In the genomic region with DNA sequence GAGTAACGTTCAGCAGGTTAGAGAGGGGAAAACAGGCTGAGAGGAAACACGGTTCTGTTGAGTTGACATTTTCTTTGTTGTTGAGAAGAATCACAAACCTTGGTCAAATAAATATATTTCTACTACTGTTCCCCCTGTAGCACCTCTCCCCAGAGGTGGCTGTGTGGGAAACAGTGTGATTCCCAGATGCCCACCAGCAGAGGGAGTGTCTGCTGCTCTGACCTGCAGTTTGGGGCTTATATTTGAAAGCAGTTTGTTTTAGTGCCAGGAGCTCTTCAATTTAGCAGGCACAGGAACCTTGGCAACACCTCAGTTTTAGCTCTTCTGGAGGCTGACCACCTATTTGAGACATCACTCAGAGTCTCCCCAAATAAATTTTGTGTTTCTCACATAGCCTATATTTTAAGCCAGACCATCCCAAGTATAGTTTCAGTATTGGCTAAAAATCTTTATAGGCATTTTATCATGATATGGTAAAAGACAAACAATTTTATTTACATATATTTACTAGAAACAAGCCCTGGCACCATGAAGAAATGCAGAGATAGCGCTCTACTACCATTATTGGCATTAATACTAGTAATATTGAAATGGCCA, we compare ENCODE assay signal across 9 cellular contexts.
DNase-seq lines count a peak whose midpoint lies in the region; ATAC-seq and TF ChIP-seq lines count a peak whose summit lies in the region.
"Had no signal": no experiment of that assay in that cellular context is flagged by ENCODE, and none has a peak within 500 bp of the region (broad histone marks: within the 10 kb centered on the region; RNA-seq: fewer than 3 reads in every experiment).

No MANE protein-coding gene starts in this region.

- H3K9me3 ChIP-seq in Loucy (ENCODE audit: insufficient read depth, low read depth, low read length) (no peaks in the 10 kb centered on the region), body of pancreas (no peaks in the 10 kb centered on the region)
- no peaks in the 10 kb centered on the region for H3K9me3 ChIP-seq in CD8-positive, alpha-beta memory T cell (ENCODE audit: low read length)

- H2AFZ ChIP-seq in Loucy (ENCODE audit: low read length), result no peak overlapping the region

- intact Hi-C loops in body of pancreas (cut with DNase I), result no loop called here

- CTCF ChIA-PET in CD8-positive, alpha-beta memory T cell (lab: Charles Lee), result no interaction called here

- no peak for TF ChIP-seq POLR2A in body of pancreas (IDR thresholded peaks at IDR 0.05)

- no peaks in the 10 kb centered on the region for H3K4me1 Mint-ChIP-seq in nephron
- H3K4me1 Mint-ChIP-seq in CD8-positive, alpha-beta memory T cell, result peaks cover 11 to 18% (median 11%) of the 10 kb centered on the region in 3 donors

- no peaks in the 10 kb centered on the region for H3F3A ChIP-seq in Loucy (ENCODE audit: low read depth)

- H3K36me3 ChIP-seq in Loucy (ENCODE audit: insufficient read depth, low read length) (peaks cover 66% of the 10 kb centered on the region), body of pancreas (replicated peaks in 1 of 2; ENCODE audit: insufficient read depth in 1 of 2, low read depth in 2 of 2) (no peaks in the 10 kb centered on the region)
- peaks cover 9% of the 10 kb centered on the region for H3K36me3 ChIP-seq in CD8-positive, alpha-beta memory T cell (ENCODE audit: insufficient read depth, low read length)

- peaks cover 49% of the 10 kb centered on the region for H3K36me3 Mint-ChIP-seq in nephron (ENCODE audit: low read depth)
- H3K36me3 Mint-ChIP-seq in CD8-positive, alpha-beta memory T cell, result peaks cover 17 to 66% (median 23%) of the 10 kb centered on the region in 3 donors

- H3K9me2 ChIP-seq in Loucy (replicated peaks; ENCODE audit: low read depth, low read length), result no peaks in the 10 kb centered on the region

- no peaks in the 10 kb centered on the region for H3K4me1 ChIP-seq in Loucy (ENCODE audit: insufficient read depth, low read length, poor library complexity, severe bottlenecking)
- H3K4me1 ChIP-seq in body of pancreas, result no peaks in the 10 kb centered on the region
- no peaks in the 10 kb centered on the region for H3K4me1 ChIP-seq in CD8-positive, alpha-beta memory T cell (ENCODE audit: insufficient read depth, low read length)

- H3K27ac Mint-ChIP-seq in nephron, result no peak overlapping the region
- no peak overlapping the region for H3K27ac Mint-ChIP-seq in CD8-positive, alpha-beta memory T cell

- 75 to 79% methylated on average over 3 of the region's 3 CpGs for WGBS in body of pancreas, 2 donors

- no peaks in the 10 kb centered on the region for H4K20me1 ChIP-seq in Loucy (ENCODE audit: insufficient read depth, low read length, poor library complexity, severe bottlenecking)

- H3K27me3 ChIP-seq in Loucy (ENCODE audit: insufficient read depth, low read length, poor library complexity, severe bottlenecking) (no peaks in the 10 kb centered on the region), body of pancreas (no peaks in the 10 kb centered on the region)
- H3K27me3 ChIP-seq in CD8-positive, alpha-beta memory T cell (ENCODE audit: insufficient read depth, low read length, poor library complexity, severe bottlenecking), result no peaks in the 10 kb centered on the region

- ATAC-seq in body of pancreas (no peak), HG03095 (IDR thresholded peaks at IDR 0.05; ENCODE audit: unreplicated experiment) (no peak), GM18511 (IDR thresholded peaks at IDR 0.05; ENCODE audit: unreplicated experiment) (no peak)

- no peak overlapping the region for H3K4me3 ChIP-seq in Loucy (ENCODE audit: low read length, poor library complexity, severe bottlenecking)
- H3K4me3 ChIP-seq in body of pancreas, result no peak overlapping the region
- H3K4me3 ChIP-seq in CD8-positive, alpha-beta memory T cell (ENCODE audit: low read length), result no peak overlapping the region

- no peak overlapping the region for H3K9ac ChIP-seq in Loucy (ENCODE audit: low read depth, low read length, poor library complexity, severe bottlenecking)

- H3K79me2 ChIP-seq in Loucy (ENCODE audit: insufficient read depth, low read length), result no peaks in the 10 kb centered on the region

- peak; percentile 13 for DNase-seq in DMS153 treated with DMSO at 0.1 percent for 48 hours (lab: John Stamatoyannopoulos, UW; ENCODE audit: unreplicated experiment)
- DNase-seq in DMS153 (lab: John Stamatoyannopoulos, UW), result no peak
- DNase-seq in body of pancreas, result peak in 1 of 4 donors; percentile 26
- no peak for DNase-seq in CD8-positive, alpha-beta memory T cell
- DNase-seq: NK-92 treated with Interleukin-12 subunit alpha and Interleukin-12 subunit beta, amount 100 ng/mL, for 24 hours had no signal

- POLR2A ChIA-PET in CD8-positive, alpha-beta memory T cell (lab: Charles Lee), result no interaction called here

- TF ChIP-seq CTCF in Loucy (conservative IDR thresholded peaks at IDR 0.05; ENCODE audit: low read length), result peak; percentile 76
- peak in 5 of 7 experiments; percentile 14 to 22 (median 21) for TF ChIP-seq CTCF in body of pancreas (IDR thresholded peaks at IDR 0.05)
- TF ChIP-seq CTCF in nephron (IDR thresholded peaks at IDR 0.05; ENCODE audit: unreplicated experiment in 3 of 3), result peak; percentile 44 to 48 (median 48)

- no peak overlapping the region for H3K27ac ChIP-seq in body of pancreas
- H3K27ac ChIP-seq in CD8-positive, alpha-beta memory T cell (ENCODE audit: low read depth, low read length), result no peak overlapping the region

- no peaks in the 10 kb centered on the region for H3K9me3 Mint-ChIP-seq in nephron
- H3K9me3 Mint-ChIP-seq in CD8-positive, alpha-beta memory T cell, result no peaks in the 10 kb centered on the region

- no peaks in the 10 kb centered on the region for H3K27me3 Mint-ChIP-seq in nephron (ENCODE audit: low read depth)
- no peaks in the 10 kb centered on the region for H3K27me3 Mint-ChIP-seq in CD8-positive, alpha-beta memory T cell

- H3K4me2 ChIP-seq in Loucy (ENCODE audit: low read depth, low read length, poor library complexity, severe bottlenecking), result no peak overlapping the region

- H3K4me3 Mint-ChIP-seq in nephron, result no peak overlapping the region
- no peak overlapping the region for H3K4me3 Mint-ChIP-seq in CD8-positive, alpha-beta memory T cell

Comparison
In these comparisons a context has a peak if more than half of its experiments do, and no peak if none do; other contexts are left out.
1. CTCF ChIP-seq: peak in every context shown above with its lines; median percentile 76 in Loucy; 48 in nephron; 21 in body of pancreas.